ENCODE assay signal across 20 cellular contexts in the genomic region with DNA sequence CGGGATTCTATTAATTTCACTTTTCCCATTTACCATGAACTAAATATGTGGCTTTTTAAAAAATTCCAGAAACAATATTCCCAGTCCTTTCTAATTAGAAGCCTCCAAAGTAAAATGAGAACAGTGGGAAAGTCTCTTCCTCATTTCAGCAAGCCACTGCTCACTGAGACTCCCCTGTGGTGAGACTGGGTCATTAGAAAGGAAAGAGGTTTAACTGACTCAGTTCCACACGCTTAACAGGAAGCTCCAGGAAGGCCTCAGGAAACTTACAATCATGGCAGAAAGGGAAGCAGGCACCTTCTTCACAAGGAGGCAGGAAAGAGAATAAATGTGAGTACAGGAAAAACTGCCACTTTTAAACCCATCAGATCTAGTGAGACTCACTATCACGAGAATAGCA.
A peak's percentile ranks its signal among the peaks of the same experiment; 100 is the strongest.
DNase-seq lines count a peak whose midpoint lies in the region; ATAC-seq, FAIRE-seq and TF ChIP-seq lines count a peak whose summit lies in the region.
"Had no signal": no experiment of that assay in that cellular context is flagged by ENCODE, and none has a peak within 500 bp of the region (broad histone marks: within the 10 kb centered on the region; RNA-seq: fewer than 3 reads in every experiment).

No MANE protein-coding gene starts in this region.

- no peak overlapping the region for H3K27ac ChIP-seq in mesendoderm (ENCODE audit: low read depth, low read length)
- H3K27ac ChIP-seq in kidney (ENCODE audit: low read depth in 2 of 2, low read length in 2 of 2): no peak overlapping the region
- H3K27ac ChIP-seq: breast epithelium, heart left ventricle, thyroid gland had no signal

- in situ Hi-C loops in HAP-1 (cut with MboI; ENCODE audit: low sequenced_read_pairs): no loop called here

- no peak overlapping the region for H2AK5ac ChIP-seq in mesendoderm (ENCODE audit: low read length)

- H3K18ac ChIP-seq in mesendoderm (ENCODE audit: low read length): no peak overlapping the region

- POLR2A ChIA-PET in WTC11 (lab: Charles Lee): no interaction called here

- H3K9ac ChIP-seq in mesendoderm (ENCODE audit: low read length) (no peak overlapping the region), kidney (ENCODE audit: low read length in 2 of 2) (no peak overlapping the region)

- intact Hi-C loops in kidney (cut with DNase I): no loop called here

- H3K9me3 ChIP-seq in HAP-1 (no peaks in the 10 kb centered on the region), kidney (ENCODE audit: control insufficient read depth in 1 of 2, low read length in 2 of 2) (no peaks in the 10 kb centered on the region)
- H3K9me3 ChIP-seq: BE2C, breast epithelium, heart left ventricle, thyroid gland had no signal

- H3K79me2 ChIP-seq in mesendoderm (ENCODE audit: control insufficient read depth, insufficient read depth, low read length): no peaks in the 10 kb centered on the region

- H3K27ac Mint-ChIP-seq in WTC11: no peak overlapping the region
- H3K27ac Mint-ChIP-seq: H9; stimulated activated memory B cell treated with anti-CD40 and anti-IgM and Interleukin-4, amounts not matched to agents 10 μg/mL and 1 μg/mL and 100 μg/mL, for 72 hours; T-helper 1 cell treated with Interleukin-12 subunit alpha and Interleukin-12 subunit beta and Interleukin-4 antibody, amounts not matched to agents 30 μg/mL and 1 μg/mL, for 36 hours had no signal

- H3K9me3 Mint-ChIP-seq in WTC11: peaks cover 5% of the 10 kb centered on the region
- H3K9me3 Mint-ChIP-seq: stimulated activated memory B cell treated with anti-CD40 and anti-IgM and Interleukin-4, amounts not matched to agents 10 μg/mL and 1 μg/mL and 100 μg/mL, for 72 hours; T-helper 1 cell treated with Interleukin-12 subunit alpha and Interleukin-12 subunit beta and Interleukin-4 antibody, amounts not matched to agents 30 μg/mL and 1 μg/mL, for 36 hours had no signal

- H4K5ac ChIP-seq in mesendoderm (ENCODE audit: low read length): no peak overlapping the region

- H4K8ac ChIP-seq in mesendoderm (ENCODE audit: low read depth, low read length): no peak overlapping the region

- H2BK15ac ChIP-seq in mesendoderm (replicated peaks; ENCODE audit: low read depth): no peak overlapping the region

- no peaks in the 10 kb centered on the region for H3K27me3 ChIP-seq in mesendoderm (ENCODE audit: insufficient read depth, low read length, poor library complexity)
- no peaks in the 10 kb centered on the region for H3K27me3 ChIP-seq in HAP-1 (ENCODE audit: low read depth)
- H3K27me3 ChIP-seq: BE2C, breast epithelium, thyroid gland had no signal

- H3K4me2 ChIP-seq in mesendoderm (ENCODE audit: low read length): no peak overlapping the region

- no peak overlapping the region for H3K56ac ChIP-seq in mesendoderm (ENCODE audit: low read length)

- no peaks in the 10 kb centered on the region for H3K36me3 ChIP-seq in mesendoderm (ENCODE audit: control insufficient read depth, insufficient read depth, low read length)
- H3K36me3 ChIP-seq in HAP-1 (replicated peaks): no peaks in the 10 kb centered on the region
- H3K36me3 ChIP-seq in kidney (ENCODE audit: control insufficient read depth in 1 of 2, insufficient read depth in 2 of 2, low read length in 2 of 2): no peaks in the 10 kb centered on the region
- H3K36me3 ChIP-seq: BE2C, breast epithelium, heart left ventricle, thyroid gland had no signal

- H3K4me3 ChIP-seq in mesendoderm (ENCODE audit: low read length): no peak overlapping the region
- no peak overlapping the region for H3K4me3 ChIP-seq in HAP-1
- no peak overlapping the region for H3K4me3 ChIP-seq in kidney (ENCODE audit: low read length in 2 of 2)
- H3K4me3 ChIP-seq: breast epithelium, heart left ventricle, thyroid gland had no signal

- CTCF ChIA-PET in WTC11 (lab: Charles Lee): interaction anchor here (0.6 to 1.0 kb wide), 2 partner anchors 138 to 260 kb away, joined by 3 read pairs; no protein-coding TSS in a partner anchor

- peaks cover 38% of the 10 kb centered on the region for H3K4me1 Mint-ChIP-seq in WTC11
- H3K4me1 Mint-ChIP-seq: stimulated activated memory B cell treated with anti-CD40 and anti-IgM and Interleukin-4, amounts not matched to agents 10 μg/mL and 1 μg/mL and 100 μg/mL, for 72 hours had no signal

- DNase-seq in H4 (ENCODE audit: low spot score) (peak; percentile 8), Kasumi-1 (lab: John Stamatoyannopoulos, UW) (peak; percentile 54), WTC11 (ENCODE audit: low spot score) (no peak), mesendoderm (peak; percentile 52), HAP-1 (ENCODE audit: low spot score in 2 of 2) (no peak), kidney (no peak), EL (no peak)
- DNase-seq: activated CD4-positive, CD25-positive, alpha-beta regulatory T cell treated with anti-CD3 and anti-CD28 coated beads, Interleukin-2, amount 50 U/mL, for 72 hours; BE2C; Calu3; H9; heart left ventricle; NCI-H1092; NCI-H2171 treated with DMSO at 0.1 percent for 48 hours; thyroid gland had no signal

- WGBS in mesendoderm (ENCODE audit: extremely low coverage, insufficient coverage, low lambda C conversion rate): no CpG with 5 or more reads among the region's 3 CpGs

- no peak overlapping the region for H3K4me3 Mint-ChIP-seq in WTC11
- H3K4me3 Mint-ChIP-seq: H9; stimulated activated memory B cell treated with anti-CD40 and anti-IgM and Interleukin-4, amounts not matched to agents 10 μg/mL and 1 μg/mL and 100 μg/mL, for 72 hours; T-helper 1 cell treated with Interleukin-12 subunit alpha and Interleukin-12 subunit beta and Interleukin-4 antibody, amounts not matched to agents 30 μg/mL and 1 μg/mL, for 36 hours had no signal

- FAIRE-seq in kidney (lab: Jason Lieb, UNC): no peak
- FAIRE-seq: islet of Langerhans had no signal

- H2BK120ac ChIP-seq in mesendoderm (ENCODE audit: low read depth, low read length): no peak overlapping the region

- ATAC-seq in WTC11: peak; percentile 55
- ATAC-seq: heart left ventricle; Right ventricle myocardium inferior; stimulated activated memory B cell treated with anti-CD40 and anti-IgM and Interleukin-4, amounts not matched to agents 10 μg/mL and 1 μg/mL and 100 μg/mL, for 72 hours had no signal

- H3K4ac ChIP-seq in mesendoderm (ENCODE audit: low read depth, low read length): no peak overlapping the region

- H3K79me1 ChIP-seq in mesendoderm (ENCODE audit: low read length): no peaks in the 10 kb centered on the region

- no peak for TF ChIP-seq CTCF in WTC11 (IDR thresholded peaks at IDR 0.05)
- no peak for TF ChIP-seq CTCF in kidney (IDR thresholded peaks at IDR 0.05; ENCODE audit: borderline replicate concordance, extremely low read depth, insufficient read depth)

- peaks cover 4% of the 10 kb centered on the region for H3K36me3 Mint-ChIP-seq in WTC11
- H3K36me3 Mint-ChIP-seq: stimulated activated memory B cell treated with anti-CD40 and anti-IgM and Interleukin-4, amounts not matched to agents 10 μg/mL and 1 μg/mL and 100 μg/mL, for 72 hours had no signal

- H3K23ac ChIP-seq in mesendoderm (ENCODE audit: low read length): no peak overlapping the region

- H2BK5ac ChIP-seq in mesendoderm (ENCODE audit: low read length): no peak overlapping the region

- H3K4me1 ChIP-seq in mesendoderm (ENCODE audit: control insufficient read depth, low read depth, low read length) (no peaks in the 10 kb centered on the region), HAP-1 (no peaks in the 10 kb centered on the region), kidney (ENCODE audit: control insufficient read depth in 1 of 2, insufficient read depth in 1 of 2, low read depth in 1 of 2, low read length in 2 of 2) (no peaks in the 10 kb centered on the region)
- H3K4me1 ChIP-seq: BE2C, breast epithelium, heart left ventricle, thyroid gland had no signal

- H3K27me3 Mint-ChIP-seq in WTC11 (ENCODE audit: low read depth): no peaks in the 10 kb centered on the region

TF ChIP-seq in WTC11, 78 proteins besides CTCF, POLR2A, EP300 and RAD21 (continues in another document):
- TF ChIP-seq CREB1 (CRISPR knock-in tag; IDR thresholded peaks at IDR 0.05) (no peak), ZMAT4 (CRISPR knock-in tag; IDR thresholded peaks at IDR 0.05) (no peak), MLX (CRISPR knock-in tag; IDR thresholded peaks at IDR 0.05) (no peak)
- TF ChIP-seq, protein P1, sequence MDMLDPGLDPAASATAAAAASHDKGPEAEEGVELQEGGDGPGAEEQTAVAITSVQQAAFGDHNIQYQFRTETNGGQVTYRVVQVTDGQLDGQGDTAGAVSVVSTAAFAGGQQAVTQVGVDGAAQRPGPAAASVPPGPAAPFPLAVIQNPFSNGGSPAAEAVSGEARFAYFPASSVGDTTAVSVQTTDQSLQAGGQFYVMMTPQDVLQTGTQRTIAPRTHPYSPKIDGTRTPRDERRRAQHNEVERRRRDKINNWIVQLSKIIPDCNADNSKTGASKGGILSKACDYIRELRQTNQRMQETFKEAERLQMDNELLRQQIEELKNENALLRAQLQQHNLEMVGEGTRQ (CRISPR knock-in tag; IDR thresholded peaks at IDR 0.05): no peak

Comparison
In these comparisons a context has a peak if more than half of its experiments do, and no peak if none do; other contexts are left out.
1. DNase-seq: peak in H4 (single experiment), Kasumi-1 (2 of 2) and mesendoderm (single experiment); none in WTC11 (single experiment), HAP-1 (0 of 2), kidney (single experiment) and EL (single experiment).